In the genomic region with DNA sequence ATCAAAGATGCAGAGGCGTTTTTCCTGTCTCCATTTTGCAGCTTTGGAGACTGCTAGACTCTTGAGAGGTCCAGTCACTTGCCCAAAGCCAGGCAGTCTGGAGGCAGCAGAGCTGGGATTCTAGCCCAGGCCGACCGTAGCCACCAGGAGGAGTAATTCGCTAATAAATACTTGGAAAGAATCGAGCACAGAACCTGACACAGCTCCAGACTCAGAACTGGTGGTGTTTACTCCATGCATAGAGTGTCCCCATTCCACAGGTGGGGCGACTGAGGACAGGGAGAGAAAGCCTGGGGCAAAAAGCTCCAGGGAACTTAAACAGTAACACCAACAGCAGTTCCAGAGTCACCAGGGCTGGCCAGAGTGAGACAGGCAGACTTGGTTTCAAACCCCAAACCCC, we compare ENCODE assay signal across 1 cellular context.
A peak's percentile ranks its signal among the peaks of the same experiment; 100 is the strongest.
TF ChIP-seq lines count a peak whose summit lies in the region.

No MANE protein-coding gene starts in this region.

TF ChIP-seq in H1, 55 proteins besides CTCF, POLR2A, EP300 and RAD21:
- TF ChIP-seq CHD1 (IDR thresholded peaks at IDR 0.05; ENCODE audit: low read depth, low read length) (no peak), SP4 (IDR thresholded peaks at IDR 0.05; ENCODE audit: low read length) (no peak), EZH2 (IDR thresholded peaks at IDR 0.05; ENCODE audit: low read depth, low read length, severe bottlenecking) (peak; percentile 14), KDM1A (IDR thresholded peaks at IDR 0.05; ENCODE audit: borderline replicate concordance, low read length) (peak; percentile 59; the same call in 1 of the 2 replicates), SRF (IDR thresholded peaks at IDR 0.05; ENCODE audit: low read depth, low read length) (no peak), GTF2F1 (IDR thresholded peaks at IDR 0.05; ENCODE audit: borderline replicate concordance, low read depth, low read length) (no peak)
- TF ChIP-seq, protein P1, sequence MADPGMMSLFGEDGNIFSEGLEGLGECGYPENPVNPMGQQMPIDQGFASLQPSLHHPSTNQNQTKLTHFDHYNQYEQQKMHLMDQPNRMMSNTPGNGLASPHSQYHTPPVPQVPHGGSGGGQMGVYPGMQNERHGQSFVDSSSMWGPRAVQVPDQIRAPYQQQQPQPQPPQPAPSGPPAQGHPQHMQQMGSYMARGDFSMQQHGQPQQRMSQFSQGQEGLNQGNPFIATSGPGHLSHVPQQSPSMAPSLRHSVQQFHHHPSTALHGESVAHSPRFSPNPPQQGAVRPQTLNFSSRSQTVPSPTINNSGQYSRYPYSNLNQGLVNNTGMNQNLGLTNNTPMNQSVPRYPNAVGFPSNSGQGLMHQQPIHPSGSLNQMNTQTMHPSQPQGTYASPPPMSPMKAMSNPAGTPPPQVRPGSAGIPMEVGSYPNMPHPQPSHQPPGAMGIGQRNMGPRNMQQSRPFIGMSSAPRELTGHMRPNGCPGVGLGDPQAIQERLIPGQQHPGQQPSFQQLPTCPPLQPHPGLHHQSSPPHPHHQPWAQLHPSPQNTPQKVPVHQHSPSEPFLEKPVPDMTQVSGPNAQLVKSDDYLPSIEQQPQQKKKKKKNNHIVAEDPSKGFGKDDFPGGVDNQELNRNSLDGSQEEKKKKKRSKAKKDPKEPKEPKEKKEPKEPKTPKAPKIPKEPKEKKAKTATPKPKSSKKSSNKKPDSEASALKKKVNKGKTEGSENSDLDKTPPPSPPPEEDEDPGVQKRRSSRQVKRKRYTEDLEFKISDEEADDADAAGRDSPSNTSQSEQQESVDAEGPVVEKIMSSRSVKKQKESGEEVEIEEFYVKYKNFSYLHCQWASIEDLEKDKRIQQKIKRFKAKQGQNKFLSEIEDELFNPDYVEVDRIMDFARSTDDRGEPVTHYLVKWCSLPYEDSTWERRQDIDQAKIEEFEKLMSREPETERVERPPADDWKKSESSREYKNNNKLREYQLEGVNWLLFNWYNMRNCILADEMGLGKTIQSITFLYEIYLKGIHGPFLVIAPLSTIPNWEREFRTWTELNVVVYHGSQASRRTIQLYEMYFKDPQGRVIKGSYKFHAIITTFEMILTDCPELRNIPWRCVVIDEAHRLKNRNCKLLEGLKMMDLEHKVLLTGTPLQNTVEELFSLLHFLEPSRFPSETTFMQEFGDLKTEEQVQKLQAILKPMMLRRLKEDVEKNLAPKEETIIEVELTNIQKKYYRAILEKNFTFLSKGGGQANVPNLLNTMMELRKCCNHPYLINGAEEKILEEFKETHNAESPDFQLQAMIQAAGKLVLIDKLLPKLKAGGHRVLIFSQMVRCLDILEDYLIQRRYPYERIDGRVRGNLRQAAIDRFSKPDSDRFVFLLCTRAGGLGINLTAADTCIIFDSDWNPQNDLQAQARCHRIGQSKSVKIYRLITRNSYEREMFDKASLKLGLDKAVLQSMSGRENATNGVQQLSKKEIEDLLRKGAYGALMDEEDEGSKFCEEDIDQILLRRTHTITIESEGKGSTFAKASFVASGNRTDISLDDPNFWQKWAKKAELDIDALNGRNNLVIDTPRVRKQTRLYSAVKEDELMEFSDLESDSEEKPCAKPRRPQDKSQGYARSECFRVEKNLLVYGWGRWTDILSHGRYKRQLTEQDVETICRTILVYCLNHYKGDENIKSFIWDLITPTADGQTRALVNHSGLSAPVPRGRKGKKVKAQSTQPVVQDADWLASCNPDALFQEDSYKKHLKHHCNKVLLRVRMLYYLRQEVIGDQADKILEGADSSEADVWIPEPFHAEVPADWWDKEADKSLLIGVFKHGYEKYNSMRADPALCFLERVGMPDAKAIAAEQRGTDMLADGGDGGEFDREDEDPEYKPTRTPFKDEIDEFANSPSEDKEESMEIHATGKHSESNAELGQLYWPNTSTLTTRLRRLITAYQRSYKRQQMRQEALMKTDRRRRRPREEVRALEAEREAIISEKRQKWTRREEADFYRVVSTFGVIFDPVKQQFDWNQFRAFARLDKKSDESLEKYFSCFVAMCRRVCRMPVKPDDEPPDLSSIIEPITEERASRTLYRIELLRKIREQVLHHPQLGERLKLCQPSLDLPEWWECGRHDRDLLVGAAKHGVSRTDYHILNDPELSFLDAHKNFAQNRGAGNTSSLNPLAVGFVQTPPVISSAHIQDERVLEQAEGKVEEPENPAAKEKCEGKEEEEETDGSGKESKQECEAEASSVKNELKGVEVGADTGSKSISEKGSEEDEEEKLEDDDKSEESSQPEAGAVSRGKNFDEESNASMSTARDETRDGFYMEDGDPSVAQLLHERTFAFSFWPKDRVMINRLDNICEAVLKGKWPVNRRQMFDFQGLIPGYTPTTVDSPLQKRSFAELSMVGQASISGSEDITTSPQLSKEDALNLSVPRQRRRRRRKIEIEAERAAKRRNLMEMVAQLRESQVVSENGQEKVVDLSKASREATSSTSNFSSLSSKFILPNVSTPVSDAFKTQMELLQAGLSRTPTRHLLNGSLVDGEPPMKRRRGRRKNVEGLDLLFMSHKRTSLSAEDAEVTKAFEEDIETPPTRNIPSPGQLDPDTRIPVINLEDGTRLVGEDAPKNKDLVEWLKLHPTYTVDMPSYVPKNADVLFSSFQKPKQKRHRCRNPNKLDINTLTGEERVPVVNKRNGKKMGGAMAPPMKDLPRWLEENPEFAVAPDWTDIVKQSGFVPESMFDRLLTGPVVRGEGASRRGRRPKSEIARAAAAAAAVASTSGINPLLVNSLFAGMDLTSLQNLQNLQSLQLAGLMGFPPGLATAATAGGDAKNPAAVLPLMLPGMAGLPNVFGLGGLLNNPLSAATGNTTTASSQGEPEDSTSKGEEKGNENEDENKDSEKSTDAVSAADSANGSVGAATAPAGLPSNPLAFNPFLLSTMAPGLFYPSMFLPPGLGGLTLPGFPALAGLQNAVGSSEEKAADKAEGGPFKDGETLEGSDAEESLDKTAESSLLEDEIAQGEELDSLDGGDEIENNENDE (IDR thresholded peaks at IDR 0.05; ENCODE audit: insufficient replicate concordance, low read length) = no peak
